In the genomic region with DNA sequence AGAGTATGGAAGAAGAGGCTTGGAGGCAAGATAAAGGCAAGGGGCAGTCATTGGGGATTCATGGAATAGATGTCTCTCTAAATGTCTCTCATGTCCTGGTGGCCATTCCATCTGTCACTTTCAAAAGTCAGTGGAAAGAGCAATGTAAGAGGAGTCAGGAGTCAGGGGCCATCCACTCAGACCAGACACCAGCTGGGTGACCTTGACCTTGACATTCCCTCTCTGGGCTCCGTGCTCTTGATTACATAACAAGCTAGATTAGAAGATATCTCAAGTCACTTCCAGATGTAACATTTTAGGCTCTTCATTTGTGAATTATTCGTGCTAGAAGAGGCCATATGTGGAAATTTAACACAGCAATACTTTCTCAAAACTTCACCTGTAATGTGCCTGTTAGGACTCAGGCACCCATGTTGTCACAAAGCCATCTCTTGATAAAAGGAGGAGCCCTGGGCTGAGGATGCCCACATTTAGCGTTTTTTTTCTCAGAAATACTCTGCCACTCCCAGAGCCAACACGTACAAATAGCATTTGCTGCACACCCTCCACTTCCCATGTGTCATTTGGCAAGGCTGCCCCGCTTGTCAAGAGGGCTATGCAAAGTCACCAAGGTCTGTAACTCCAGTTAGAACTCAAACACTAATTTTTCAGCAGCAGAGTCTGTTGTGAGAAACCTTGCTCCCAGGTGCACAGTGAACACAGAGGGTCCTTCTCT, we compare ENCODE assay signal across 14 cellular contexts.
DNase-seq lines count a peak whose midpoint lies in the region; ATAC-seq and TF ChIP-seq lines count a peak whose summit lies in the region.
"Had no signal": no experiment of that assay in that cellular context is flagged by ENCODE, and none has a peak within 500 bp of the region (broad histone marks: within the 10 kb centered on the region; RNA-seq: fewer than 3 reads in every experiment).

No MANE protein-coding gene starts in this region.

- no peaks in the 10 kb centered on the region for H3K9me3 Mint-ChIP-seq in mesothelial cell of epicardium
- H3K9me3 Mint-ChIP-seq: CD4-positive, CD25-positive, alpha-beta regulatory T cell; GM23338 had no signal

- peaks cover 9% of the 10 kb centered on the region for H3K4me1 Mint-ChIP-seq in mesothelial cell of epicardium

- no peak for TF ChIP-seq CTCF in mesothelial cell of epicardium (IDR thresholded peaks at IDR 0.05; ENCODE audit: unreplicated experiment)

- H3K4me3 Mint-ChIP-seq in mesothelial cell of epicardium, result no peak overlapping the region
- H3K4me3 Mint-ChIP-seq: CD4-positive, CD25-positive, alpha-beta regulatory T cell; GM23338 had no signal

- peaks cover 14% of the 10 kb centered on the region for H3K27me3 Mint-ChIP-seq in mesothelial cell of epicardium (ENCODE audit: low read depth)

- H3K9ac ChIP-seq in BLaER1 treated with 17β-estradiol and CSF1 and Interleukin-3, amounts not matched to agents 10 nM and 100 nM, result no peak overlapping the region

- H3K36me3 ChIP-seq in BLaER1 treated with 17β-estradiol and CSF1 and Interleukin-3, amounts not matched to agents 10 nM and 100 nM, result no peaks in the 10 kb centered on the region

- H4K20me1 ChIP-seq in BLaER1 treated with 17β-estradiol and CSF1 and Interleukin-3, amounts not matched to agents 10 nM and 100 nM, result no peaks in the 10 kb centered on the region

- no peak overlapping the region for H3K27ac Mint-ChIP-seq in mesothelial cell of epicardium
- H3K27ac Mint-ChIP-seq: GM23338 had no signal

- ATAC-seq in left lobe of liver, result peak; percentile 12
- ATAC-seq in GM19351 (IDR thresholded peaks at IDR 0.05; ENCODE audit: unreplicated experiment), result no peak
- ATAC-seq in HG02610 (IDR thresholded peaks at IDR 0.05; ENCODE audit: unreplicated experiment), result no peak
- ATAC-seq: GM12878, GM23338, HepG2 had no signal

- H3K27me3 ChIP-seq in BLaER1 treated with 17β-estradiol and CSF1 and Interleukin-3, amounts not matched to agents 10 nM and 100 nM, result no peaks in the 10 kb centered on the region

- DNase-seq in SK-N-DZ (ENCODE audit: low spot score) (peak; percentile 28), left lobe of liver (ENCODE audit: low spot score) (no peak), NCI-H1092 treated with DMSO at 0.1 percent for 48 hours (lab: John Stamatoyannopoulos, UW) (no peak), mesothelial cell of epicardium (ENCODE audit: low spot score in 2 of 2, unreplicated experiment in 2 of 2) (no peak)
- DNase-seq: Calu3, DMS 273 treated with DMSO at 0.1 percent for 48 hours, H7 had no signal

- H3K27ac ChIP-seq in BLaER1 treated with 17β-estradiol and CSF1 and Interleukin-3, amounts not matched to agents 10 nM and 100 nM, result peak overlapping the region in 1 of 11 experiments; percentile 35; a peak in 2 of 22 replicates

- no peaks in the 10 kb centered on the region for H3K36me3 Mint-ChIP-seq in mesothelial cell of epicardium
- H3K36me3 Mint-ChIP-seq: CD4-positive, CD25-positive, alpha-beta regulatory T cell had no signal

- H3K9me3 ChIP-seq in BLaER1 treated with 17β-estradiol and CSF1 and Interleukin-3, amounts not matched to agents 10 nM and 100 nM (replicated peaks in 1 of 11), result no peaks in the 10 kb centered on the region; a peak in 1 of 22 replicates

- H3K4me1 ChIP-seq in BLaER1 treated with 17β-estradiol and CSF1 and Interleukin-3, amounts not matched to agents 10 nM and 100 nM, result peaks cover 0 to 29% (median 20%) of the 10 kb centered on the region in 10 experiments; a peak in 14 of 20 replicates

- peak overlapping the region in 7 of 11 experiments; percentile 58 to 69 (median 61); a peak in 12 of 22 replicates for H3K4me2 ChIP-seq in BLaER1 treated with 17β-estradiol and CSF1 and Interleukin-3, amounts not matched to agents 10 nM and 100 nM
- H3K4me2 ChIP-seq: GM23338 had no signal

- no peak overlapping the region for H3K4me3 ChIP-seq in BLaER1 treated with 17β-estradiol and CSF1 and Interleukin-3, amounts not matched to agents 10 nM and 100 nM
- H3K4me3 ChIP-seq: GM12878, GM23338 had no signal
